24 cellular contexts compared by ENCODE assay signal in the genomic region with DNA sequence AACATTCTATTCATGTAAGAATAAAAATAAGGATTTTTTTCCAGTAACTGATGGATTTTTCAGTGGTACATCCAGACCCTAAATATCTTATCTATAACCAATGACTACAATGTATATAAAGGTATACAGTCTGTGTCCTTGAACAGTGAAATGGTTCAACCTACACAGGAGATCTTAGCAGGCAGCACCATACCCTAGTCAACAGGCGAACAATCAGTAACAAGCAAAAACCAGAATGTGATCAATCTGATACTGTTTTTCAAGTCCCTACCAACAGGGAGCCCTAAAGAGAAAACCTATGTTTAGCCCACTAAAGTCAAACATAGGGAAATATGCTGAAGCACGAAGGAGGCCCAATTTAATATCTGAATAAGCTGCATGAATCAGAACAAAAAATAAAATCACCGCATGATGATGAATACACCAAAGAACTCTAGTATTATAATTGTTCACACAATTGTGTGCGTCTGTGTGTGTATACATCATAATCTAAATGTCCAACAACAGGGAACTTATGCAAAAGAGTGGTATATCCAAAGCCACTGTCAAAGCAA. TPM values are rescaled to one million over a fixed set of nuclear protein-coding genes. Genes with fewer than 3 reads are reported as not detected.
DNase-seq lines count a peak whose midpoint lies in the region; FAIRE-seq and TF ChIP-seq lines count a peak whose summit lies in the region.
"Had no signal": no experiment of that assay in that cellular context is flagged by ENCODE, and none has a peak within 500 bp of the region (broad histone marks: within the 10 kb centered on the region; RNA-seq: fewer than 3 reads in every experiment).

No MANE protein-coding gene starts in this region.

- H3K9me3 ChIP-seq in Loucy (ENCODE audit: insufficient read depth, low read depth, low read length) (no peaks in the 10 kb centered on the region), Peyer's patch (no peaks in the 10 kb centered on the region)
- H3K9me3 ChIP-seq: pancreas, right atrium auricular region, spleen, transverse colon had no signal

- peaks cover 42% of the 10 kb centered on the region for H3K36me3 Mint-ChIP-seq in activated CD4-positive, alpha-beta T cell treated with anti-CD3 and anti-CD28 coated beads, Interleukin-2, amount 10 ng/mL, durations not matched to agents 7 days and 5 days (ENCODE audit: low read depth)
- H3K36me3 Mint-ChIP-seq in activated T-helper 1 cell treated with anti-CD3 and anti-CD28 coated beads, Interleukin-12 subunit alpha, Interleukin-12 subunit beta, Interleukin-2, Interleukin-4 antibody, amounts not matched to agents 30 ng/mL and 10 ng/mL and 1 ng/mL, durations not matched to agents 14 hours and 24 hours and 36 hours (ENCODE audit: low read depth) = peaks cover 45% of the 10 kb centered on the region
- peaks cover 3% of the 10 kb centered on the region for H3K36me3 Mint-ChIP-seq in neural crest cell (ENCODE audit: low read depth)

- H3K4me1 Mint-ChIP-seq in activated CD4-positive, alpha-beta T cell treated with anti-CD3 and anti-CD28 coated beads, Interleukin-2, amount 10 ng/mL, durations not matched to agents 7 days and 5 days = peaks cover 73% of the 10 kb centered on the region
- H3K4me1 Mint-ChIP-seq in activated T-helper 1 cell treated with anti-CD3 and anti-CD28 coated beads, Interleukin-12 subunit alpha, Interleukin-12 subunit beta, Interleukin-2, Interleukin-4 antibody, amounts not matched to agents 30 ng/mL and 10 ng/mL and 1 ng/mL, durations not matched to agents 14 hours and 24 hours and 36 hours (ENCODE audit: low read depth) = peaks cover 83% of the 10 kb centered on the region
- peaks cover 10% of the 10 kb centered on the region for H3K4me1 Mint-ChIP-seq in neural crest cell

- no peaks in the 10 kb centered on the region for H3K9me2 ChIP-seq in Loucy (replicated peaks; ENCODE audit: low read depth, low read length)

- intact Hi-C loops in activated T-helper 1 cell treated with anti-CD3 and anti-CD28 coated beads, Interleukin-12 subunit alpha, Interleukin-12 subunit beta, Interleukin-2, Interleukin-4 antibody, amounts not matched to agents 30 ng/mL and 10 ng/mL and 1 ng/mL, durations not matched to agents 14 hours and 24 hours and 36 hours (cut with micrococcal nuclease) = loop anchor here (1.0 to 5.0 kb wide), 3 partner anchors 19 to 36 kb away; no protein-coding TSS in a partner anchor

- H3K4me3 ChIP-seq in Loucy (ENCODE audit: low read length, poor library complexity, severe bottlenecking) = peak overlapping the region; percentile 25
- no peak overlapping the region for H3K4me3 ChIP-seq in Peyer's patch
- H3K4me3 ChIP-seq: pancreas, right atrium auricular region, SK-N-MC, spleen, transverse colon had no signal

- H3F3A ChIP-seq in Loucy (ENCODE audit: low read depth) = peaks cover 4% of the 10 kb centered on the region; the same call in 1 of the 2 replicates

- TF ChIP-seq CTCF in Loucy (conservative IDR thresholded peaks at IDR 0.05; ENCODE audit: low read length) (no peak), neural crest cell (conservative IDR thresholded peaks at IDR 0.05) (no peak), Peyer's patch (IDR thresholded peaks at IDR 0.05) (no peak)

- peak overlapping the region; percentile 41 for H3K4me2 ChIP-seq in Loucy (ENCODE audit: low read depth, low read length, poor library complexity, severe bottlenecking)

- no peaks in the 10 kb centered on the region for H3K27me3 ChIP-seq in Loucy (ENCODE audit: insufficient read depth, low read length, poor library complexity, severe bottlenecking)
- no peaks in the 10 kb centered on the region for H3K27me3 ChIP-seq in Peyer's patch
- H3K27me3 ChIP-seq: foreskin keratinocyte, pancreas, right atrium auricular region, spleen, transverse colon had no signal

- CTCF ChIA-PET in activated CD4-positive, alpha-beta T cell treated with anti-CD3 and anti-CD28 coated beads, Interleukin-2, amount 10 ng/mL, durations not matched to agents 7 days and 5 days (lab: Charles Lee) = interaction anchor here (0.9 to 2.7 kb wide), 3 partner anchors 8 to 25 kb away, joined by 3 to 9 read pairs (median 7); a partner anchor contains a TSS

- H4K20me1 ChIP-seq in Loucy (ENCODE audit: insufficient read depth, low read length, poor library complexity, severe bottlenecking) = peaks cover 4% of the 10 kb centered on the region

- H3K9me3 Mint-ChIP-seq in activated CD4-positive, alpha-beta T cell treated with anti-CD3 and anti-CD28 coated beads, Interleukin-2, amount 10 ng/mL, durations not matched to agents 7 days and 5 days = no peaks in the 10 kb centered on the region
- H3K9me3 Mint-ChIP-seq in activated T-helper 1 cell treated with anti-CD3 and anti-CD28 coated beads, Interleukin-12 subunit alpha, Interleukin-12 subunit beta, Interleukin-2, Interleukin-4 antibody, amounts not matched to agents 30 ng/mL and 10 ng/mL and 1 ng/mL, durations not matched to agents 14 hours and 24 hours and 36 hours = no peaks in the 10 kb centered on the region
- H3K9me3 Mint-ChIP-seq in neural crest cell = no peaks in the 10 kb centered on the region
- H3K9me3 Mint-ChIP-seq: naive thymus-derived CD8-positive, alpha-beta T cell; stimulated activated naive CD8-positive, alpha-beta T cell treated with anti-CD3 and anti-CD28 coated beads, Interleukin-15, Interleukin-2, amounts not matched to agents 100 ng/mL and 50 ng/mL, for 24 hours had no signal

- no peak for FAIRE-seq in HTR-8/SVneo (lab: Jason Lieb, UNC)
- FAIRE-seq: A204.1, pancreas had no signal

- H3K27ac Mint-ChIP-seq in activated CD4-positive, alpha-beta T cell treated with anti-CD3 and anti-CD28 coated beads, Interleukin-2, amount 10 ng/mL, durations not matched to agents 7 days and 5 days = peak overlapping the region; percentile 76
- H3K27ac Mint-ChIP-seq in activated T-helper 1 cell treated with anti-CD3 and anti-CD28 coated beads, Interleukin-12 subunit alpha, Interleukin-12 subunit beta, Interleukin-2, Interleukin-4 antibody, amounts not matched to agents 30 ng/mL and 10 ng/mL and 1 ng/mL, durations not matched to agents 14 hours and 24 hours and 36 hours = peak overlapping the region; percentile 77
- peak overlapping the region; percentile 20 for H3K27ac Mint-ChIP-seq in neural crest cell (ENCODE audit: unreplicated experiment)

- H2AFZ ChIP-seq in Loucy (ENCODE audit: low read length) = no peak overlapping the region

- H3K9ac ChIP-seq in Loucy (ENCODE audit: low read depth, low read length, poor library complexity, severe bottlenecking) = no peak overlapping the region

- H3K36me3 ChIP-seq in Loucy (ENCODE audit: insufficient read depth, low read length) (peaks cover 16% of the 10 kb centered on the region; the same call in 1 of the 2 replicates), Peyer's patch (peaks cover 0 to 4% (median 0%) of the 10 kb centered on the region in 3 donors)
- H3K36me3 ChIP-seq: pancreas, right atrium auricular region, transverse colon had no signal

- peaks cover 30% of the 10 kb centered on the region for H3K4me1 ChIP-seq in Loucy (ENCODE audit: insufficient read depth, low read length, poor library complexity, severe bottlenecking)
- peaks cover 0 to 6% (median 3%) of the 10 kb centered on the region in 4 donors for H3K4me1 ChIP-seq in Peyer's patch
- H3K4me1 ChIP-seq: right atrium auricular region had no signal

- no peaks in the 10 kb centered on the region for H3K27me3 Mint-ChIP-seq in activated CD4-positive, alpha-beta T cell treated with anti-CD3 and anti-CD28 coated beads, Interleukin-2, amount 10 ng/mL, durations not matched to agents 7 days and 5 days
- H3K27me3 Mint-ChIP-seq in activated T-helper 1 cell treated with anti-CD3 and anti-CD28 coated beads, Interleukin-12 subunit alpha, Interleukin-12 subunit beta, Interleukin-2, Interleukin-4 antibody, amounts not matched to agents 30 ng/mL and 10 ng/mL and 1 ng/mL, durations not matched to agents 14 hours and 24 hours and 36 hours (ENCODE audit: insufficient read depth) = no peaks in the 10 kb centered on the region
- H3K27me3 Mint-ChIP-seq in neural crest cell (ENCODE audit: low read depth) = no peaks in the 10 kb centered on the region
- H3K27me3 Mint-ChIP-seq: B cell; naive thymus-derived CD8-positive, alpha-beta T cell; stimulated activated naive CD8-positive, alpha-beta T cell treated with anti-CD3 and anti-CD28 coated beads, Interleukin-15, Interleukin-2, amounts not matched to agents 100 ng/mL and 50 ng/mL, for 24 hours had no signal

- peaks cover 52% of the 10 kb centered on the region for H3K79me2 ChIP-seq in Loucy (ENCODE audit: insufficient read depth, low read length)

- no peak for DNase-seq in activated CD4-positive, alpha-beta T cell treated with anti-CD3 and anti-CD28 coated beads, Interleukin-2, amount 10 ng/mL, durations not matched to agents 7 days and 5 days
- no peak for DNase-seq in activated CD4-positive, alpha-beta T cell treated with anti-CD3 and anti-CD28 coated beads, Interleukin-2, amount 50 U/mL, for 4 hours
- no peak for DNase-seq in activated T-helper 1 cell treated with anti-CD3 and anti-CD28 coated beads, Interleukin-12 subunit alpha, Interleukin-12 subunit beta, Interleukin-2, Interleukin-4 antibody, amounts not matched to agents 30 ng/mL and 10 ng/mL and 1 ng/mL, durations not matched to agents 14 hours and 24 hours and 36 hours (ENCODE audit: low spot score)
- DNase-seq in neural crest cell (ENCODE audit: low read depth, low spot score) = no peak
- DNase-seq in DMS79 treated with DMSO at 0.1 percent for 48 hours (lab: John Stamatoyannopoulos, UW) = no peak
- DNase-seq in HTR-8/SVneo (ENCODE audit: insufficient read length, low spot score) = no peak
- DNase-seq in Peyer's patch = no peak
- DNase-seq: aorta; central memory CD4-positive, alpha-beta T cell; EL; foreskin keratinocyte; naive thymus-derived CD8-positive, alpha-beta T cell; NCI-H1105 treated with DMSO at 0.1 percent for 48 hours; NK-92 treated with Interleukin-12 subunit alpha and Interleukin-12 subunit beta, amount 100 ng/mL, for 24 hours; pancreas; spleen; transverse colon; WERI-Rb-1 had no signal

- H3K27ac ChIP-seq in Peyer's patch = no peak overlapping the region
- H3K27ac ChIP-seq: foreskin keratinocyte, pancreas, right atrium auricular region, SK-N-MC, transverse colon, WERI-Rb-1 had no signal

- no peak for TF ChIP-seq POLR2A in Peyer's patch (IDR thresholded peaks at IDR 0.05)

- no peak overlapping the region for H3K4me3 Mint-ChIP-seq in activated CD4-positive, alpha-beta T cell treated with anti-CD3 and anti-CD28 coated beads, Interleukin-2, amount 10 ng/mL, durations not matched to agents 7 days and 5 days
- peak overlapping the region; percentile 53 for H3K4me3 Mint-ChIP-seq in activated T-helper 1 cell treated with anti-CD3 and anti-CD28 coated beads, Interleukin-12 subunit alpha, Interleukin-12 subunit beta, Interleukin-2, Interleukin-4 antibody, amounts not matched to agents 30 ng/mL and 10 ng/mL and 1 ng/mL, durations not matched to agents 14 hours and 24 hours and 36 hours
- H3K4me3 Mint-ChIP-seq in neural crest cell = no peak overlapping the region
- H3K4me3 Mint-ChIP-seq: B cell had no signal

- POLR2A ChIA-PET in activated CD4-positive, alpha-beta T cell treated with anti-CD3 and anti-CD28 coated beads, Interleukin-2, amount 10 ng/mL, durations not matched to agents 7 days and 5 days (lab: Charles Lee) = interaction anchor here (0.6 kb wide), 1 partner anchor 18 kb away, joined by 4 read pairs; no protein-coding TSS in a partner anchor

RNA-seq across cellular contexts. Expression of a gene that starts 26.0 kb away (rescaled TPM):
- total RNA-seq in activated CD4-positive, alpha-beta T cell treated with anti-CD3 and anti-CD28 coated beads, Interleukin-2, amount 10 ng/mL, durations not matched to agents 7 days and 5 days = 10 to 100 TPM; 61.0 to 69.7 TPM
- total RNA-seq in activated T-helper 1 cell treated with anti-CD3 and anti-CD28 coated beads, Interleukin-12 subunit alpha, Interleukin-12 subunit beta, Interleukin-2, Interleukin-4 antibody, amounts not matched to agents 30 ng/mL and 10 ng/mL and 1 ng/mL, durations not matched to agents 14 hours and 24 hours and 36 hours = 76.7 and 77.1 TPM in 2 replicates
- 31.7 and 34.4 TPM in 2 replicates for total RNA-seq in neural crest cell
- total RNA-seq in Peyer's patch = 10 to 100 TPM; 28.9 to 43.7 (median 29.3) TPM

Comparison
In these comparisons a context has a peak if more than half of its experiments do, and no peak if none do; other contexts are left out.
1. H3K27ac Mint-ChIP-seq: peak in every context shown above with its lines; median percentile 77 in activated T-helper 1 cell treated with anti-CD3 and anti-CD28 coated beads, Interleukin-12 subunit alpha, Interleukin-12 subunit beta, Interleukin-2, Interleukin-4 antibody, amounts not matched to agents 30 ng/mL and 10 ng/mL and 1 ng/mL, durations not matched to agents 14 hours and 24 hours and 36 hours; 76 in activated CD4-positive, alpha-beta T cell treated with anti-CD3 and anti-CD28 coated beads, Interleukin-2, amount 10 ng/mL, durations not matched to agents 7 days and 5 days; 20 in neural crest cell.